Comparison of ENCODE assay signal across 27 cellular contexts in genomic region chr6:34544052-34544604, GRCh38. TPM values are rescaled to one million over a fixed set of nuclear protein-coding genes. Genes with fewer than 3 reads are reported as not detected.
"Had no signal": no experiment of that assay in that cellular context is flagged by ENCODE, and none has a peak within 500 bp of the region (broad histone marks: within the 10 kb centered on the region; RNA-seq: fewer than 3 reads in every experiment).

No MANE protein-coding gene starts in this region.

- H3K27ac ChIP-seq: ascending aorta, coronary artery, esophagus muscularis mucosa, hepatocyte, left ventricle myocardium inferior, neutrophil, pancreas, sigmoid colon, spleen, thoracic aorta had no signal

- H2AFZ ChIP-seq: hepatocyte had no signal

- H3K27me3 Mint-ChIP-seq: activated CD4-positive, alpha-beta T cell treated with anti-CD3 and anti-CD28 coated beads, Interleukin-2, amount 10 ng/mL, durations not matched to agents 7 days and 5 days; naive thymus-derived CD8-positive, alpha-beta T cell; type B pancreatic cell had no signal

- H3K4me3 Mint-ChIP-seq: activated CD4-positive, alpha-beta T cell treated with anti-CD3 and anti-CD28 coated beads, Interleukin-2, amount 10 ng/mL, durations not matched to agents 7 days and 5 days; activated CD8-positive, alpha-beta T cell treated with anti-CD3 and anti-CD28 coated beads, Interleukin-2, amount 10 ng/mL, durations not matched to agents 7 days and 5 days; activated T-helper 1 cell treated with anti-CD3 and anti-CD28 coated beads, Interleukin-12 subunit alpha, Interleukin-12 subunit beta, Interleukin-2, Interleukin-4 antibody, amounts not matched to agents 30 ng/mL and 10 ng/mL and 1 ng/mL, durations not matched to agents 14 hours and 24 hours and 36 hours; immature natural killer cell; mesothelial cell of epicardium; naive thymus-derived CD8-positive, alpha-beta T cell; T-helper 2 cell treated with Interferon-gamma antibody and Interleukin-4, amounts not matched to agents 5 μg/mL and 100 μg/mL, for 36 hours; type B pancreatic cell had no signal

- H3K4me1 ChIP-seq: ascending aorta had no signal

- H3K36me3 ChIP-seq: ascending aorta, esophagus muscularis mucosa, left ventricle myocardium inferior, neutrophil, pancreas, sigmoid colon, spleen, thoracic aorta, WERI-Rb-1 had no signal

- FAIRE-seq: bronchial epithelial cell, frontal cortex, pancreas had no signal

- H3K4me1 Mint-ChIP-seq: activated CD4-positive, alpha-beta T cell treated with anti-CD3 and anti-CD28 coated beads, Interleukin-2, amount 10 ng/mL, durations not matched to agents 7 days and 5 days; immature natural killer cell; mesothelial cell of epicardium; naive thymus-derived CD8-positive, alpha-beta T cell had no signal

- H3K27me3 ChIP-seq: ascending aorta, esophagus muscularis mucosa, hepatocyte, neutrophil, pancreas, sigmoid colon, spleen had no signal

- H3K4me2 ChIP-seq: hepatocyte had no signal

- ATAC-seq: activated CD8-positive, alpha-beta T cell treated with anti-CD3 and anti-CD28 coated beads, Interleukin-2, amount 10 ng/mL, durations not matched to agents 7 days and 5 days; activated naive CD4-positive, alpha-beta T cell treated with anti-CD3 and anti-CD28 coated beads, Interleukin-2, amount 50 U/mL, for 72 hours; naive thymus-derived CD8-positive, alpha-beta T cell; pancreas had no signal

- H3K79me2 ChIP-seq: hepatocyte had no signal

- H3K9me3 ChIP-seq: ascending aorta, esophagus muscularis mucosa, left ventricle myocardium inferior, neutrophil, pancreas, sigmoid colon, spleen, thoracic aorta had no signal

- H3K27ac Mint-ChIP-seq: activated CD4-positive, alpha-beta T cell treated with anti-CD3 and anti-CD28 coated beads, Interleukin-2, amount 10 ng/mL, durations not matched to agents 7 days and 5 days; activated CD8-positive, alpha-beta T cell treated with anti-CD3 and anti-CD28 coated beads, Interleukin-2, amount 10 ng/mL, durations not matched to agents 7 days and 5 days; activated naive CD4-positive, alpha-beta T cell treated with anti-CD3 and anti-CD28 coated beads, Interleukin-2, amount 50 U/mL, for 72 hours; activated T-helper 1 cell treated with anti-CD3 and anti-CD28 coated beads, Interleukin-12 subunit alpha, Interleukin-12 subunit beta, Interleukin-2, Interleukin-4 antibody, amounts not matched to agents 30 ng/mL and 10 ng/mL and 1 ng/mL, durations not matched to agents 14 hours and 24 hours and 36 hours; mesothelial cell of epicardium; T-helper 2 cell treated with Interferon-gamma antibody and Interleukin-4, amounts not matched to agents 5 μg/mL and 100 μg/mL, for 36 hours; type B pancreatic cell had no signal

- H3K4me3 ChIP-seq: ascending aorta, coronary artery, esophagus muscularis mucosa, hepatocyte, left ventricle myocardium inferior, pancreas, sigmoid colon, spleen, thoracic aorta had no signal

- H3K9me3 Mint-ChIP-seq: activated CD4-positive, alpha-beta T cell treated with anti-CD3 and anti-CD28 coated beads, Interleukin-2, amount 10 ng/mL, durations not matched to agents 7 days and 5 days; activated naive CD4-positive, alpha-beta T cell treated with anti-CD3 and anti-CD28 coated beads, Interleukin-2, amount 50 U/mL, for 72 hours; activated T-helper 1 cell treated with anti-CD3 and anti-CD28 coated beads, Interleukin-12 subunit alpha, Interleukin-12 subunit beta, Interleukin-2, Interleukin-4 antibody, amounts not matched to agents 30 ng/mL and 10 ng/mL and 1 ng/mL, durations not matched to agents 14 hours and 24 hours and 36 hours; immature natural killer cell; mesothelial cell of epicardium; naive thymus-derived CD8-positive, alpha-beta T cell; T-helper 2 cell treated with Interferon-gamma antibody and Interleukin-4, amounts not matched to agents 5 μg/mL and 100 μg/mL, for 36 hours; type B pancreatic cell had no signal

- DNase-seq: activated CD4-positive, alpha-beta T cell treated with anti-CD3 and anti-CD28 coated beads, Interleukin-2, amount 10 ng/mL, durations not matched to agents 7 days and 5 days; activated CD4-positive, CD25-positive, alpha-beta regulatory T cell treated with anti-CD3 and anti-CD28 coated beads, Interleukin-2, amount 50 U/mL, for 72 hours; activated CD8-positive, alpha-beta T cell treated with anti-CD3 and anti-CD28 coated beads, Interleukin-2, amount 10 ng/mL, durations not matched to agents 7 days and 5 days; glutamatergic neuron; immature natural killer cell; left ventricle myocardium inferior; naive thymus-derived CD8-positive, alpha-beta T cell; pancreas; sigmoid colon; spleen; stimulated activated CD4-positive, alpha-beta T cell treated with anti-CD3 and anti-CD28 coated beads, Interleukin-4, amount 100 ng/mL, for 1 hour; stimulated activated naive CD4-positive, alpha-beta T cell treated with Interleukin-2 at 50 U/mL for 16 hours; WERI-Rb-1 had no signal

- H3K36me3 Mint-ChIP-seq: activated naive CD4-positive, alpha-beta T cell treated with anti-CD3 and anti-CD28 coated beads, Interleukin-2, amount 50 U/mL, for 72 hours; immature natural killer cell; mesothelial cell of epicardium; naive thymus-derived CD8-positive, alpha-beta T cell; type B pancreatic cell had no signal

RNA-seq across cellular contexts. Expression of gene SPDEF, which starts 12.0 kb away (rescaled TPM):
- total RNA-seq: activated CD4-positive, alpha-beta T cell treated with anti-CD3 and anti-CD28 coated beads, Interleukin-2, amount 10 ng/mL, durations not matched to agents 7 days and 5 days; activated T-helper 1 cell treated with anti-CD3 and anti-CD28 coated beads, Interleukin-12 subunit alpha, Interleukin-12 subunit beta, Interleukin-2, Interleukin-4 antibody, amounts not matched to agents 30 ng/mL and 10 ng/mL and 1 ng/mL, durations not matched to agents 14 hours and 24 hours and 36 hours; ascending aorta; esophagus muscularis mucosa; frontal cortex; lung microvascular endothelial cell; naive thymus-derived CD8-positive, alpha-beta T cell; thoracic aorta had no signal
- polyA plus RNA-seq: immature natural killer cell; naive thymus-derived CD8-positive, alpha-beta T cell had no signal
